ENCODE assay signal across 24 cellular contexts in genomic region chr7:157792241-157792950, GRCh38.
"Had no signal": no experiment of that assay in that cellular context is flagged by ENCODE, and none has a peak within 500 bp of the region (broad histone marks: within the 10 kb centered on the region; RNA-seq: fewer than 3 reads in every experiment).

No MANE protein-coding gene starts in this region.

- H3K4me3 Mint-ChIP-seq: mesothelial cell of epicardium, naive B cell had no signal

- H3K4me1 Mint-ChIP-seq: mesothelial cell of epicardium had no signal

- ATAC-seq: esophagus mucosa, gastrocnemius medialis, left cardiac atrium, left lung, left ventricle myocardium superior, lower lobe of right lung, mucosa of descending colon had no signal

- H3K27ac ChIP-seq: coronary artery, dorsolateral prefrontal cortex, epithelial cell of prostate, esophagus squamous epithelium, gastrocnemius medialis, heart right ventricle, left lung, lower lobe of right lung had no signal

- H3K4me1 ChIP-seq: esophagus squamous epithelium, gastrocnemius medialis, heart right ventricle, left lung, lower lobe of right lung had no signal

- H3K27me3 ChIP-seq: dorsolateral prefrontal cortex, gastrocnemius medialis had no signal

- DNase-seq: dermis blood vessel endothelial cell; dorsolateral prefrontal cortex; effector CD4-positive, alpha-beta T cell; effector memory CD4-positive, alpha-beta T cell; erythroblast; esophagus squamous epithelium; foreskin fibroblast; foreskin melanocyte; gastrocnemius medialis; glutamatergic neuron; head of caudate nucleus; heart right ventricle; hippocampal formation; left cardiac atrium; left lung; left ventricle myocardium superior; lower lobe of right lung; mesenchymal stem cell; naive B cell had no signal

- H3K27ac Mint-ChIP-seq: mesothelial cell of epicardium, naive B cell had no signal

- H3K9me3 Mint-ChIP-seq: mesothelial cell of epicardium had no signal

- H3K4me3 ChIP-seq: coronary artery, dorsolateral prefrontal cortex, esophagus squamous epithelium, gastrocnemius medialis, heart right ventricle, left lung, lower lobe of right lung, mucosa of descending colon had no signal

- H3K36me3 ChIP-seq: esophagus squamous epithelium, gastrocnemius medialis, heart right ventricle, left lung, lower lobe of right lung had no signal

- H3K36me3 Mint-ChIP-seq: mesothelial cell of epicardium, naive B cell had no signal

- H3K9me3 ChIP-seq: esophagus squamous epithelium, gastrocnemius medialis, heart right ventricle, left lung, lower lobe of right lung, mucosa of descending colon had no signal

- H3K27me3 Mint-ChIP-seq: naive B cell had no signal
